Comparison of ENCODE assay signal across 13 cellular contexts in the genomic region with DNA sequence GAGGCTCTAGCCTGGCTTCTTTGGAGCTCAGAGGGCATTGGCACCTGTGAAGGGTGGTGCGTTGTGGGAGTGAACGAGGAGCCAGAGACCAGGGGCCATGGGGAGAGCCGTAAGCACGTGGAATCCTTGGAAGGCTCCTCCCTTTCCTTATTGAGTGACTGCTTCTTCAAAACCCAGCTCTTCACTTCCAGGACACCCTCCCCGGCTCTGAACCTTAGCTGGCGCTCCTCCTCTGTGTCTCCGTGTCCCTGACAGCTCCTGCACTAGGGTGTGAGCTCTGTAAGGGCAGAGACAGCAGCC. TPM values are rescaled to one million over a fixed set of nuclear protein-coding genes. Genes with fewer than 3 reads are reported as not detected.
DNase-seq lines count a peak whose midpoint lies in the region; ATAC-seq, FAIRE-seq and TF ChIP-seq lines count a peak whose summit lies in the region.
"Had no signal": no experiment of that assay in that cellular context is flagged by ENCODE, and none has a peak within 500 bp of the region (broad histone marks: within the 10 kb centered on the region; RNA-seq: fewer than 3 reads in every experiment).

No MANE protein-coding gene starts in this region.

- H3K27me3 ChIP-seq in HepG2 (ENCODE audit: control insufficient read depth in 1 of 2, insufficient read depth in 2 of 2, low read length in 2 of 2) (no peaks in the 10 kb centered on the region), right lobe of liver (no peaks in the 10 kb centered on the region), psoas muscle (ENCODE audit: insufficient read depth in 3 of 3, low read length in 2 of 3) (no peaks in the 10 kb centered on the region)
- H3K27me3 ChIP-seq: upper lobe of left lung had no signal

- no peaks in the 10 kb centered on the region for H4K20me1 ChIP-seq in HepG2 (ENCODE audit: insufficient read depth, low read length)

- DNase-seq in HepG2 (ENCODE audit: low spot score) (no peak), right lobe of liver (no peak), psoas muscle (no peak), GM10266 (ENCODE audit: extremely low spot score) (no peak), NCI-H2171 (lab: John Stamatoyannopoulos, UW) (no peak)

- POLR2A ChIA-PET in HepG2 (lab: Yijun Ruan, JAX): interaction anchor here (1.0 to 2.1 kb wide), 3 partner anchors 49 to 115 kb away, joined by 4 to 6 read pairs (median 4); a partner anchor contains a TSS

- H3K9me3 ChIP-seq in HepG2 (ENCODE audit: low read length) (no peaks in the 10 kb centered on the region), right lobe of liver (no peaks in the 10 kb centered on the region), psoas muscle (no peaks in the 10 kb centered on the region)
- H3K9me3 ChIP-seq: upper lobe of left lung had no signal

- BruUV-seq in HepG2 (replicated peaks; lab: Mats Ljungman, UMichigan): no TSS peak

- H3K79me2 ChIP-seq in HepG2 (ENCODE audit: insufficient read depth, low read length): no peaks in the 10 kb centered on the region

- TF ChIP-seq CTCF in HepG2 (CRISPR knock-in tag; IDR thresholded peaks at IDR 0.05) (no peak), right lobe of liver (IDR thresholded peaks at IDR 0.05) (no peak), psoas muscle (IDR thresholded peaks at IDR 0.05) (no peak), GM10266 (IDR thresholded peaks at IDR 0.05; ENCODE audit: control insufficient read depth, insufficient read depth, low read depth, missing control alignments) (no peak)

- H3K9ac ChIP-seq in HepG2 (ENCODE audit: insufficient read depth, low read depth, low read length): no peak overlapping the region

- CTCF ChIA-PET in HepG2 (lab: Yijun Ruan, JAX; ENCODE audit: low intra/inter-chr PET ratio, low total read pairs): interaction anchor here (3.5 kb wide), 1 partner anchor 115 kb away, joined by 37 read pairs; no protein-coding TSS in a partner anchor

- no peak for FAIRE-seq in HepG2 (lab: Jason Lieb, UNC)
- FAIRE-seq: D721Med had no signal

- TF ChIP-seq RAD21 in HepG2 (CRISPR knock-in tag; IDR thresholded peaks at IDR 0.05): no peak

- H3K27ac ChIP-seq in HepG2 (ENCODE audit: extremely low read length, insufficient read depth, low read length) (no peak overlapping the region), right lobe of liver (no peak overlapping the region), cingulate gyrus (ENCODE audit: low read depth, low read length) (peak overlapping the region; percentile 83), psoas muscle (peak overlapping the region; percentile 31)

- in situ Hi-C loops in HepG2 (cut with HindIII; ENCODE audit: extremely low pct_ligation_motif_present, low pct_unique_long_range_greater_than_20kb): loop anchor here (5.0 kb wide), 1 partner anchor 116 kb away; no protein-coding TSS in a partner anchor

- intact Hi-C loops in HepG2 (cut with micrococcal nuclease; ENCODE audit: unreplicated experiment) (no loop called here), right lobe of liver (cut with DNase I) (loop anchor here (5.0 to 10.0 kb wide), 3 partner anchors 53 to 111 kb away; a partner anchor contains a TSS), psoas muscle (cut with DNase I) (loop anchor here in 1 of 2 donors (5.0 kb wide), 1 partner anchor 116 kb away; no protein-coding TSS in a partner anchor)

- peaks cover 5 to 48% of the 10 kb centered on the region in 2 experiments; a peak in 3 of 5 replicates for H3K36me3 ChIP-seq in HepG2 (replicated peaks in 1 of 2; ENCODE audit: control insufficient read depth in 1 of 2, insufficient read depth in 2 of 2, low read length in 2 of 2)
- peaks cover 0 to 30% (median 13%) of the 10 kb centered on the region in 4 donors for H3K36me3 ChIP-seq in right lobe of liver
- peaks cover 3 to 93% of the 10 kb centered on the region in 2 donors for H3K36me3 ChIP-seq in psoas muscle (ENCODE audit: insufficient read depth in 1 of 2, low read depth in 1 of 2)

- ATAC-seq in HepG2 (no peak), right lobe of liver (no peak), psoas muscle (peak in 3 of 4 donors; percentile 1 to 4 (median 2)), GM19467 (IDR thresholded peaks at IDR 0.05; ENCODE audit: unreplicated experiment) (no peak), GM21786 (IDR thresholded peaks at IDR 0.05; ENCODE audit: unreplicated experiment) (no peak)
- ATAC-seq: activated CD4-positive, alpha-beta T cell treated with anti-CD3 and anti-CD28 coated beads for 36 hours had no signal

- 66% methylated on average over 6 of the region's 7 CpGs for WGBS in HepG2 (ENCODE audit: low lambda C conversion rate)
- 51% methylated on average over 7 of the region's 7 CpGs for WGBS in right lobe of liver (ENCODE audit: insufficient coverage, low coverage, low lambda C conversion rate, missing lambda C conversion rate)
- WGBS in psoas muscle, 3 donors: 54 to 78% (median 65%) methylated on average over 5 to 7 of the region's 7 CpGs

- TF ChIP-seq EP300 in HepG2 (IDR thresholded peaks at IDR 0.05; ENCODE audit: low read depth in 2 of 2, low read length in 2 of 2) (no peak), HepG2 (CRISPR knock-in tag; IDR thresholded peaks at IDR 0.05; ENCODE audit: borderline replicate concordance) (no peak)

- no peak overlapping the region for H2AFZ ChIP-seq in HepG2 (ENCODE audit: low read length)

- no peak overlapping the region for H3K4me2 ChIP-seq in HepG2 (ENCODE audit: low read depth, low read length)

- TF ChIP-seq POLR2A in HepG2 (IDR thresholded peaks at IDR 0.05; ENCODE audit: insufficient read depth in 1 of 2, low read depth in 2 of 2, low read length in 2 of 2): no peak
- no peak for TF ChIP-seq POLR2A in right lobe of liver (IDR thresholded peaks at IDR 0.05)

- H3K4me1 ChIP-seq in HepG2 (ENCODE audit: insufficient read depth, low read length) (peaks cover 2% of the 10 kb centered on the region), right lobe of liver (peaks cover 0 to 13% (median 4%) of the 10 kb centered on the region in 4 donors), psoas muscle (peaks cover 40% of the 10 kb centered on the region)

- H3K4me3 ChIP-seq in HepG2 (replicated peaks in 1 of 3; ENCODE audit: insufficient read depth in 1 of 3, low read depth in 2 of 3, low read length in 3 of 3) (no peak overlapping the region), right lobe of liver (no peak overlapping the region), psoas muscle (no peak overlapping the region)
- H3K4me3 ChIP-seq: upper lobe of left lung had no signal

RNA-seq across cellular contexts. Expression of a gene that starts 26.3 kb away (rescaled TPM):
- total RNA-seq in HepG2 (2016; rRNA removed; fragmentation: Illumina TruSeq; extraction: Trizol) (28.6 and 30.3 TPM in 2 replicates), right lobe of liver (10 to 100 TPM in 5 of 6 experiments, 1 to 10 TPM in 1; 9.5 to 23.0 (median 18.0) TPM), psoas muscle (10 to 100 TPM; 13.1 to 23.2 (median 18.5) TPM)
- 13.1 and 13.9 TPM in 2 replicates for total RNA-seq in HepG2 (2016; cell fraction: cytosol; rRNA removed; fragmentation: Illumina TruSeq; extraction: Trizol; ENCODE audit: low read depth)
- 27.8 and 29.2 TPM in 2 replicates for total RNA-seq in HepG2 (2016; cell fraction: insoluble cytoplasmic fraction; rRNA removed; fragmentation: Illumina TruSeq; extraction: Trizol)
- 33.4 and 34.4 TPM in 2 replicates for total RNA-seq in HepG2 (2016; cell fraction: membrane; rRNA removed; fragmentation: Illumina TruSeq; extraction: Trizol)
- 20.8 and 24.8 TPM in 2 replicates for total RNA-seq in HepG2 (2016; cell fraction: nucleus; rRNA removed; fragmentation: Illumina TruSeq; extraction: Trizol)
- polyA plus RNA-seq in HepG2 (2011; rRNA removed) (10.3 and 11.2 TPM in 2 replicates), psoas muscle (10 to 100 TPM; 17.1 to 28.6 (median 17.2) TPM)
- polyA plus RNA-seq in HepG2 (2011; cell fraction: cytosol; rRNA removed): 8.4 and 9.9 TPM in 2 replicates
- 10.0 and 10.5 TPM in 2 replicates for polyA plus RNA-seq in HepG2 (2011; cell fraction: nucleus; rRNA removed)
- 8.6 and 11.1 TPM in 2 replicates for polyA plus RNA-seq in HepG2 (2012)
- polyA plus RNA-seq in HepG2 (2016; cell fraction: cytosol; fragmentation: Illumina TruSeq; extraction: Trizol; ENCODE audit: low read depth): 40.9 and 52.2 TPM in 2 replicates
- 37.9 and 45.4 TPM in 2 replicates for polyA plus RNA-seq in HepG2 (2016; cell fraction: insoluble cytoplasmic fraction; fragmentation: Illumina TruSeq; extraction: Trizol; ENCODE audit: low read depth)
- polyA plus RNA-seq in HepG2 (2016; cell fraction: membrane; fragmentation: Illumina TruSeq; extraction: Trizol; ENCODE audit: low read depth): 50.3 and 61.8 TPM in 2 replicates
- polyA plus RNA-seq in HepG2 (2016; cell fraction: nucleus; fragmentation: Illumina TruSeq; extraction: Trizol; ENCODE audit: insufficient read depth, low read depth): 38.0 and 40.7 TPM in 2 replicates
- 18.2 and 44.3 TPM in 2 replicates for polyA minus RNA-seq in HepG2 (2011; rRNA and poly(A)+ RNA removed; ENCODE audit: low replicate concordance)
- 3.3 and 3.9 TPM in 2 replicates for polyA minus RNA-seq in HepG2 (2011; cell fraction: cytosol; rRNA and poly(A)+ RNA removed)
- 16.3 and 17.3 TPM in 2 replicates for polyA minus RNA-seq in HepG2 (2011; cell fraction: nucleus; rRNA and poly(A)+ RNA removed)

RNA-seq across cellular contexts. Expression of a gene that starts 42.8 kb away (rescaled TPM):
- 0.11 and 0.17 TPM in 2 replicates for total RNA-seq in HepG2 (2016; rRNA removed; fragmentation: Illumina TruSeq; extraction: Trizol)
- 0.18 TPM in 1 of 2 replicates, not detected in the other for total RNA-seq in HepG2 (2016; cell fraction: cytosol; rRNA removed; fragmentation: Illumina TruSeq; extraction: Trizol; ENCODE audit: low read depth)
- 0.12 and 0.28 TPM in 2 replicates for total RNA-seq in HepG2 (2016; cell fraction: insoluble cytoplasmic fraction; rRNA removed; fragmentation: Illumina TruSeq; extraction: Trizol)
- 0.07 and 0.09 TPM in 2 replicates for total RNA-seq in HepG2 (2016; cell fraction: membrane; rRNA removed; fragmentation: Illumina TruSeq; extraction: Trizol)
- total RNA-seq in HepG2 (2016; cell fraction: nucleus; rRNA removed; fragmentation: Illumina TruSeq; extraction: Trizol): not detected in 2 replicates
- 0.26 and 0.47 TPM in 2 replicates for polyA plus RNA-seq in HepG2 (2011; rRNA removed)
- 0.24 and 0.38 TPM in 2 replicates for polyA plus RNA-seq in HepG2 (2011; cell fraction: cytosol; rRNA removed)
- polyA plus RNA-seq in HepG2 (2011; cell fraction: nucleus; rRNA removed): 0.96 and 1.1 TPM in 2 replicates
- polyA plus RNA-seq in HepG2 (2012): 0.16 and 0.33 TPM in 2 replicates
- 0.03 and 0.05 TPM in 2 replicates for polyA plus RNA-seq in HepG2 (2016; cell fraction: cytosol; fragmentation: Illumina TruSeq; extraction: Trizol; ENCODE audit: low read depth)
- 0.41 TPM in 1 of 2 replicates, not detected in the other for polyA plus RNA-seq in HepG2 (2016; cell fraction: insoluble cytoplasmic fraction; fragmentation: Illumina TruSeq; extraction: Trizol; ENCODE audit: low read depth)
- 0.08 and 0.15 TPM in 2 replicates for polyA plus RNA-seq in HepG2 (2016; cell fraction: membrane; fragmentation: Illumina TruSeq; extraction: Trizol; ENCODE audit: low read depth)
- polyA plus RNA-seq in HepG2 (2016; cell fraction: nucleus; fragmentation: Illumina TruSeq; extraction: Trizol; ENCODE audit: insufficient read depth, low read depth): 0.22 and 0.27 TPM in 2 replicates
- 0.40 and 0.82 TPM in 2 replicates for polyA minus RNA-seq in HepG2 (2011; rRNA and poly(A)+ RNA removed; ENCODE audit: low replicate concordance)
- 0.26 and 0.40 TPM in 2 replicates for polyA minus RNA-seq in HepG2 (2011; cell fraction: cytosol; rRNA and poly(A)+ RNA removed)
- polyA minus RNA-seq in HepG2 (2011; cell fraction: nucleus; rRNA and poly(A)+ RNA removed): 0.12 and 0.13 TPM in 2 replicates
- total RNA-seq in right lobe of liver: 1 to 10 TPM in 1 of 6 experiments, under 1 TPM in 4, not detected in 1; 0.31 to 3.8 (median 0.37) TPM
- total RNA-seq in psoas muscle: 1 to 10 TPM in 1 of 4 donors, under 1 TPM in 3; 0.27 to 1.1 (median 0.77) TPM
- polyA plus RNA-seq in psoas muscle: under 1 TPM; 0.60 to 0.69 (median 0.66) TPM
- total RNA-seq: activated CD4-positive, alpha-beta T cell treated with anti-CD3 and anti-CD28 coated beads for 36 hours; lung microvascular endothelial cell; SK-MEL-5 had no signal

RNA-seq across cellular contexts. Expression of a gene that starts 49.1 kb away (rescaled TPM):
- total RNA-seq in HepG2 (2016; rRNA removed; fragmentation: Illumina TruSeq; extraction: Trizol) (39.3 and 45.6 TPM in 2 replicates), right lobe of liver (100 to 1,000 TPM in 2 of 6 experiments, 10 to 100 TPM in 4; 62.6 to 135 (median 66.8) TPM), psoas muscle (100 to 1,000 TPM; 422 to 513 (median 474) TPM)
- total RNA-seq in HepG2 (2016; cell fraction: cytosol; rRNA removed; fragmentation: Illumina TruSeq; extraction: Trizol; ENCODE audit: low read depth): 34.7 and 46.3 TPM in 2 replicates
- total RNA-seq in HepG2 (2016; cell fraction: insoluble cytoplasmic fraction; rRNA removed; fragmentation: Illumina TruSeq; extraction: Trizol): 35.3 and 49.1 TPM in 2 replicates
- 68.4 and 83.2 TPM in 2 replicates for total RNA-seq in HepG2 (2016; cell fraction: membrane; rRNA removed; fragmentation: Illumina TruSeq; extraction: Trizol)
- total RNA-seq in HepG2 (2016; cell fraction: nucleus; rRNA removed; fragmentation: Illumina TruSeq; extraction: Trizol): 37.1 and 37.3 TPM in 2 replicates
- polyA plus RNA-seq in HepG2 (2011; rRNA removed) (19.2 and 19.4 TPM in 2 replicates), psoas muscle (100 to 1,000 TPM; 346 to 459 (median 402) TPM)
- polyA plus RNA-seq in HepG2 (2011; cell fraction: cytosol; rRNA removed): 34.8 and 36.5 TPM in 2 replicates
- 61.6 and 75.9 TPM in 2 replicates for polyA plus RNA-seq in HepG2 (2011; cell fraction: nucleus; rRNA removed)
- 57.9 and 62.9 TPM in 2 replicates for polyA plus RNA-seq in HepG2 (2012)
- polyA plus RNA-seq in HepG2 (2016; cell fraction: cytosol; fragmentation: Illumina TruSeq; extraction: Trizol; ENCODE audit: low read depth): 61.5 and 78.5 TPM in 2 replicates
- polyA plus RNA-seq in HepG2 (2016; cell fraction: insoluble cytoplasmic fraction; fragmentation: Illumina TruSeq; extraction: Trizol; ENCODE audit: low read depth): 39.9 and 50.2 TPM in 2 replicates
- polyA plus RNA-seq in HepG2 (2016; cell fraction: membrane; fragmentation: Illumina TruSeq; extraction: Trizol; ENCODE audit: low read depth): 77.9 and 110 TPM in 2 replicates
- 51.9 and 54.4 TPM in 2 replicates for polyA plus RNA-seq in HepG2 (2016; cell fraction: nucleus; fragmentation: Illumina TruSeq; extraction: Trizol; ENCODE audit: insufficient read depth, low read depth)
- 18.9 and 35.9 TPM in 2 replicates for polyA minus RNA-seq in HepG2 (2011; rRNA and poly(A)+ RNA removed; ENCODE audit: low replicate concordance)
- 31.6 and 35.4 TPM in 2 replicates for polyA minus RNA-seq in HepG2 (2011; cell fraction: cytosol; rRNA and poly(A)+ RNA removed)
- 29.2 and 32.8 TPM in 2 replicates for polyA minus RNA-seq in HepG2 (2011; cell fraction: nucleus; rRNA and poly(A)+ RNA removed)

RNA-seq across cellular contexts. Expression of a gene that starts 49.5 kb away (rescaled TPM):
- total RNA-seq in HepG2 (2016; rRNA removed; fragmentation: Illumina TruSeq; extraction: Trizol) (105 and 154 TPM in 2 replicates), right lobe of liver (10 to 100 TPM; 12.1 to 20.7 (median 14.5) TPM), psoas muscle (10 to 100 TPM; 19.9 to 40.0 (median 23.4) TPM)
- total RNA-seq in HepG2 (2016; cell fraction: cytosol; rRNA removed; fragmentation: Illumina TruSeq; extraction: Trizol; ENCODE audit: low read depth): 34.8 TPM in 2 replicates
- total RNA-seq in HepG2 (2016; cell fraction: insoluble cytoplasmic fraction; rRNA removed; fragmentation: Illumina TruSeq; extraction: Trizol): 107 and 165 TPM in 2 replicates
- 55.9 and 58.9 TPM in 2 replicates for total RNA-seq in HepG2 (2016; cell fraction: membrane; rRNA removed; fragmentation: Illumina TruSeq; extraction: Trizol)
- 38.4 and 43.4 TPM in 2 replicates for total RNA-seq in HepG2 (2016; cell fraction: nucleus; rRNA removed; fragmentation: Illumina TruSeq; extraction: Trizol)
- polyA plus RNA-seq in HepG2 (2011; rRNA removed) (50.7 and 56.6 TPM in 2 replicates), psoas muscle (10 to 100 TPM; 34.3 to 79.2 (median 49.0) TPM)
- 43.0 and 50.6 TPM in 2 replicates for polyA plus RNA-seq in HepG2 (2011; cell fraction: cytosol; rRNA removed)
- polyA plus RNA-seq in HepG2 (2011; cell fraction: nucleus; rRNA removed): 14.8 and 17.9 TPM in 2 replicates
- 42.0 and 46.3 TPM in 2 replicates for polyA plus RNA-seq in HepG2 (2012)
- polyA plus RNA-seq in HepG2 (2016; cell fraction: cytosol; fragmentation: Illumina TruSeq; extraction: Trizol; ENCODE audit: low read depth): 22.7 and 24.1 TPM in 2 replicates
- 141 and 153 TPM in 2 replicates for polyA plus RNA-seq in HepG2 (2016; cell fraction: insoluble cytoplasmic fraction; fragmentation: Illumina TruSeq; extraction: Trizol; ENCODE audit: low read depth)
- 38.6 and 42.2 TPM in 2 replicates for polyA plus RNA-seq in HepG2 (2016; cell fraction: membrane; fragmentation: Illumina TruSeq; extraction: Trizol; ENCODE audit: low read depth)
- polyA plus RNA-seq in HepG2 (2016; cell fraction: nucleus; fragmentation: Illumina TruSeq; extraction: Trizol; ENCODE audit: insufficient read depth, low read depth): 44.4 and 50.2 TPM in 2 replicates
- 22.2 and 41.1 TPM in 2 replicates for polyA minus RNA-seq in HepG2 (2011; rRNA and poly(A)+ RNA removed; ENCODE audit: low replicate concordance)
- 11.8 and 12.4 TPM in 2 replicates for polyA minus RNA-seq in HepG2 (2011; cell fraction: cytosol; rRNA and poly(A)+ RNA removed)
- 14.3 and 15.1 TPM in 2 replicates for polyA minus RNA-seq in HepG2 (2011; cell fraction: nucleus; rRNA and poly(A)+ RNA removed)

Comparison
In these comparisons a context has a peak if more than half of its experiments do, and no peak if none do; other contexts are left out.
1. ATAC-seq: peak in psoas muscle (3 of 4); none in HepG2 (single experiment), right lobe of liver (0 of 4), GM19467 (single experiment) and GM21786 (single experiment).
2. H3K27ac ChIP-seq: peak in cingulate gyrus (single experiment) and psoas muscle (single experiment); none in HepG2 (single experiment) and right lobe of liver (0 of 3).